In the genomic region with DNA sequence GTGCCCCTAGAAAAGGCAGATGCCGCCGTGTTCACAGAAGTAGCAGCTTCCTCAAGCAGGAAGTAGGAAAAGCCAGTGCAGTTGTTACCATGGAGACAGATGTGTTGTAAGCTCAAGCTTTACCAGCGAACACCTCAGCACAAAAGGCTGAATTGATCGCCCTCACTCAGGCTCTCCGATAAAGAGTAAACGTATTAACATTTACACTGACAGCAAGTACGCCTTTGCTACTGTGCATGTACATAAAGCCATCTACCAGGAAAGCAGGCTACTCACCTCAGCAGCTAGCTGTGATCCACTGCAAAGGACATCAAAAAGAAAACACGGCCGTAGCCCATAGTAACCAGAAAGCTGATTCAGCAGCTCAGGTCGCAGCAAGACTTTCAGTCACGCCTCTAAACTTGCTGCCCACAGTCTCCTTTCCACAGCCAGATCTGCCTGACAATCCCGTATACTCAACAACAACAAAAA, we compare ENCODE assay signal across 8 cellular contexts.
DNase-seq lines count a peak whose midpoint lies in the region; ATAC-seq and TF ChIP-seq lines count a peak whose summit lies in the region.
"Not testable (repeated sequence)": the region's sequence is repeated elsewhere in the genome, so short reads cannot be mapped to it uniquely, and the experiment has no call there.

No MANE protein-coding gene starts in this region.

- DNase-seq in Ammon's horn (ENCODE audit: low spot score) (peak; percentile 21), RPMI8226 (peak; percentile 77), body of pancreas (peak; percentile 17 to 53 (median 33))
- peak; percentile 14 for DNase-seq in activated CD8-positive, alpha-beta memory T cell treated with anti-CD3 and anti-CD28 coated beads, Interleukin-2, amount 50 U/mL, for 1 hour (ENCODE audit: extremely low read depth)
- DNase-seq in heart right ventricle: not testable (repeated sequence)
- peak; percentile 7 to 78 (median 63) for DNase-seq in naive thymus-derived CD8-positive, alpha-beta T cell
- peak; percentile 6 to 34 (median 15) for DNase-seq in stimulated activated CD4-positive, alpha-beta T cell treated with anti-CD3 and anti-CD28 coated beads, TNF-alpha, amount 100 ng/mL, for 48 hours (ENCODE audit: low read depth in 3 of 3)

- not testable (repeated sequence) for H3K27me3 ChIP-seq in body of pancreas, heart right ventricle

- TF ChIP-seq CTCF in body of pancreas (IDR thresholded peaks at IDR 0.05); heart right ventricle (IDR thresholded peaks at IDR 0.05): not testable (repeated sequence)

- not testable (repeated sequence) for H3K9me3 Mint-ChIP-seq in IgD-negative memory B cell; naive thymus-derived CD8-positive, alpha-beta T cell

- H3K4me3 Mint-ChIP-seq in IgD-negative memory B cell: peak overlapping the region in 3 of 4 donors; percentile 19 to 73 (median 44)
- H3K4me3 Mint-ChIP-seq in naive thymus-derived CD8-positive, alpha-beta T cell: peak overlapping the region; percentile 88 to 95 (median 92)

- 1 to 2% methylated on average over 12 of the region's 12 CpGs for WGBS in body of pancreas, 2 donors
- 7 to 10% methylated on average over 12 of the region's 12 CpGs for WGBS in heart right ventricle, 2 donors

- H3K27me3 Mint-ChIP-seq in IgD-negative memory B cell; naive thymus-derived CD8-positive, alpha-beta T cell: not testable (repeated sequence)

- H3K27ac ChIP-seq in body of pancreas: not testable (repeated sequence)
- peak overlapping the region in 1 of 10 donors; percentile 13 for H3K27ac ChIP-seq in heart right ventricle

- H3K36me3 ChIP-seq in body of pancreas (replicated peaks in 1 of 2; ENCODE audit: insufficient read depth in 1 of 2, low read depth in 2 of 2); heart right ventricle: not testable (repeated sequence)

- not testable (repeated sequence) for H3K4me3 ChIP-seq in body of pancreas
- H3K4me3 ChIP-seq in heart right ventricle: peak overlapping the region in 7 of 10 donors; percentile 5 to 43 (median 36)

- POLR2A ChIA-PET in naive thymus-derived CD8-positive, alpha-beta T cell (lab: Charles Lee): not testable (repeated sequence)

- ATAC-seq in body of pancreas; heart right ventricle; naive thymus-derived CD8-positive, alpha-beta T cell: not testable (repeated sequence)

- not testable (repeated sequence) for H3K36me3 Mint-ChIP-seq in IgD-negative memory B cell; naive thymus-derived CD8-positive, alpha-beta T cell

- not testable (repeated sequence) for H3K4me1 Mint-ChIP-seq in IgD-negative memory B cell
- H3K4me1 Mint-ChIP-seq in naive thymus-derived CD8-positive, alpha-beta T cell: peaks cover 39 to 56% (median 52%) of the 10 kb centered on the region in 4 donors

- not testable (repeated sequence) for TF ChIP-seq POLR2A in body of pancreas (IDR thresholded peaks at IDR 0.05)

- peak overlapping the region in 2 of 3 donors; percentile 33 to 50 for H3K27ac Mint-ChIP-seq in IgD-negative memory B cell
- peak overlapping the region; percentile 93 to 100 (median 98) for H3K27ac Mint-ChIP-seq in naive thymus-derived CD8-positive, alpha-beta T cell

- not testable (repeated sequence) for H3K9me3 ChIP-seq in body of pancreas, heart right ventricle

- not testable (repeated sequence) for H3K4me1 ChIP-seq in body of pancreas, heart right ventricle

- intact Hi-C loops in body of pancreas (cut with DNase I); heart right ventricle (cut with DNase I): not testable (repeated sequence)
